ENCODE assay signal across 21 cellular contexts in the genomic region with DNA sequence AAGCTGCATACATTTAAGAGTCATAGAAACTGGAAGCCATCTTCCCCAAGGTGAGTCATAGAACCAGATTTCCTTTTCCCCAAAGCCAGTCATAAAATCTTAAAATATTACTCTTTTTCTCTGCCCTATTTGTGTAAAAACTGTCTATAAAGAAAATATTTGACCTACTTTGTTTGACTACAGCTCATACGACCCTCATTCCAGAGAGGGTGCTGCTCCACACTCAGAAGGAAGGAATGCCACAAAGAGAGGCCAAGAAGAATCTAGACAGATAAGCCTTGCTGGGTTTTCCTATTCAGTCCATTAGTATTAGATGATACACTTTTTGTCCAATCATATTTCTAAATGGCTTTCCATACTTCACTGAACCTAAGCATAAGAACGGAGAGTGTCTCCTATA.
"Had no signal": no experiment of that assay in that cellular context is flagged by ENCODE, and none has a peak within 500 bp of the region (broad histone marks: within the 10 kb centered on the region; RNA-seq: fewer than 3 reads in every experiment).

No MANE protein-coding gene starts in this region.

- H3K4me3 Mint-ChIP-seq: activated T-helper 17 cell treated with anti-CD3 and anti-CD28 coated beads, Interleukin-2, amount 50 U/mL, for 72 hours; naive B cell had no signal

- H3K36me3 Mint-ChIP-seq: naive B cell had no signal

- H3K27me3 ChIP-seq: body of pancreas, heart left ventricle, left lung, sigmoid colon, transverse colon, vagina had no signal

- FAIRE-seq: frontal cortex, keratinocyte had no signal

- ATAC-seq: activated T-helper 17 cell treated with anti-CD3 and anti-CD28 coated beads, Interleukin-2, amount 50 U/mL, for 72 hours; body of pancreas; heart left ventricle; left lung had no signal

- H3K4me3 ChIP-seq: body of pancreas, heart left ventricle, left lung, sigmoid colon, transverse colon, vagina had no signal

- DNase-seq: activated CD4-positive, alpha-beta T cell treated with anti-CD3 and anti-CD28 coated beads for 1 hour; activated CD4-positive, alpha-beta T cell treated with anti-CD3 and anti-CD28 coated beads, Interleukin-2, amount 50 U/mL, for 48 hours; activated naive CD4-positive, alpha-beta T cell treated with Interleukin-2 at 50 U/mL for 16 hours; body of pancreas; central memory CD4-positive, alpha-beta T cell; cortex of kidney; effector CD4-positive, alpha-beta T cell; heart left ventricle; left lung; naive B cell; sigmoid colon; stimulated activated CD4-positive, alpha-beta T cell treated with anti-CD3 and anti-CD28 coated beads, Interleukin-4, amount 100 ng/mL, for 4 hours; stimulated activated CD8-positive, alpha-beta memory T cell treated with anti-CD3 and anti-CD28 coated beads, Interleukin-4, amount 100 ng/mL, for 48 hours; stimulated activated naive CD4-positive, alpha-beta T cell treated with Interleukin-2 at 50 U/mL for 16 hours; transverse colon had no signal

- H3K36me3 ChIP-seq: heart left ventricle, left lung, sigmoid colon, transverse colon, vagina had no signal

- H3K27ac ChIP-seq: body of pancreas, heart left ventricle, left lung, parathyroid adenoma, sigmoid colon, transverse colon, vagina, VCaP had no signal

- H3K27me3 Mint-ChIP-seq: activated T-helper 17 cell treated with anti-CD3 and anti-CD28 coated beads, Interleukin-2, amount 50 U/mL, for 72 hours; naive B cell had no signal

- H3K4me1 Mint-ChIP-seq: activated T-helper 17 cell treated with anti-CD3 and anti-CD28 coated beads, Interleukin-2, amount 50 U/mL, for 72 hours; naive B cell had no signal

- H3K27ac Mint-ChIP-seq: activated T-helper 17 cell treated with anti-CD3 and anti-CD28 coated beads, Interleukin-2, amount 50 U/mL, for 72 hours had no signal
